17 cellular contexts compared by ENCODE assay signal in genomic region chr14:44995196-44995595, GRCh38. TPM values are rescaled to one million over a fixed set of nuclear protein-coding genes. Genes with fewer than 3 reads are reported as not detected.
A peak's percentile ranks its signal among the peaks of the same experiment; 100 is the strongest.
DNase-seq lines count a peak whose midpoint lies in the region; ATAC-seq and TF ChIP-seq lines count a peak whose summit lies in the region.
"Had no signal": no experiment of that assay in that cellular context is flagged by ENCODE, and none has a peak within 500 bp of the region (broad histone marks: within the 10 kb centered on the region; RNA-seq: fewer than 3 reads in every experiment).

No MANE protein-coding gene starts in this region.

- H3K27ac ChIP-seq in caudate nucleus (ENCODE audit: low read depth, low read length) (peak overlapping the region; percentile 84), vagina (no peak overlapping the region), breast epithelium (no peak overlapping the region)

- H3K27me3 ChIP-seq in vagina: no peaks in the 10 kb centered on the region
- no peaks in the 10 kb centered on the region for H3K27me3 ChIP-seq in breast epithelium

- no peaks in the 10 kb centered on the region for H3K4me1 ChIP-seq in vagina
- H3K4me1 ChIP-seq in breast epithelium: no peaks in the 10 kb centered on the region

- no peak overlapping the region for H3K4me3 ChIP-seq in vagina
- H3K4me3 ChIP-seq in breast epithelium: no peak overlapping the region

- ATAC-seq in sciatic nerve: peak; percentile 41

- DNase-seq in COLO829 (ENCODE audit: low spot score): peak; percentile 29
- peak in 9 of 61 donors; percentile 6 to 50 (median 19) for DNase-seq in caudate nucleus (lab: John Stamatoyannopoulos, UW)
- DNase-seq in inferior parietal cortex (ENCODE audit: extremely low spot score): peak; percentile 63
- DNase-seq in sciatic nerve (ENCODE audit: low spot score): no peak
- DNase-seq in stimulated activated CD4-positive, alpha-beta T cell treated with anti-CD3 and anti-CD28 coated beads, Interleukin-12 subunit alpha, Interleukin-12 subunit beta, amount 100 ng/mL, for 4 hours: no peak
- no peak for DNase-seq in vagina (ENCODE audit: extremely low spot score in 2 of 2)
- no peak for DNase-seq in breast epithelium (ENCODE audit: low spot score in 2 of 2)
- DNase-seq: AML-193, DMS79 treated with DMSO at 0.1 percent for 48 hours, KG1, NCI-H187, NCI-H2107, NCI-H2227 treated with DMSO at 0.1 percent for 48 hours, NCI-H510A treated with DMSO at 0.1 percent for 48 hours, NCI-H774, OCI-M1, SHP77 treated with DMSO at 0.1 percent for 48 hours had no signal

- TF ChIP-seq CTCF in vagina (IDR thresholded peaks at IDR 0.05): no peak
- TF ChIP-seq CTCF in breast epithelium (IDR thresholded peaks at IDR 0.05): no peak

- H3K9me3 ChIP-seq in vagina (no peaks in the 10 kb centered on the region), breast epithelium (no peaks in the 10 kb centered on the region)

- intact Hi-C loops in sciatic nerve (cut with DNase I) (no loop called here), vagina (cut with DNase I) (no loop called here), breast epithelium (cut with DNase I; ENCODE audit: low total_unique reads) (no loop called here)

- TF ChIP-seq POLR2A in vagina (IDR thresholded peaks at IDR 0.05) (no peak), breast epithelium (IDR thresholded peaks at IDR 0.05) (no peak)

- peaks cover 0 to 17% of the 10 kb centered on the region in 2 donors for H3K36me3 ChIP-seq in vagina
- H3K36me3 ChIP-seq in breast epithelium: no peaks in the 10 kb centered on the region

RNA-seq across cellular contexts. Expression of gene TOGARAM1, which starts 33.2 kb away (rescaled TPM):
- total RNA-seq in sciatic nerve: 26.8 TPM
- total RNA-seq in vagina: 13.0 TPM
- total RNA-seq in breast epithelium: 10 to 100 TPM; 21.3 to 38.1 (median 22.9) TPM

RNA-seq across cellular contexts. Expression of gene KLHL28, which starts 33.4 kb away (rescaled TPM):
- total RNA-seq in sciatic nerve (19.2 TPM), vagina (12.8 TPM), breast epithelium (10 to 100 TPM in 2 of 3 donors, 1 to 10 TPM in 1; 9.9 to 17.7 (median 10.5) TPM)

Comparison
In these comparisons a context has a peak if more than half of its experiments do, and no peak if none do; other contexts are left out.
1. DNase-seq: peak in COLO829 (single experiment) and inferior parietal cortex (single experiment); none in sciatic nerve (single experiment), stimulated activated CD4-positive, alpha-beta T cell treated with anti-CD3 and anti-CD28 coated beads, Interleukin-12 subunit alpha, Interleukin-12 subunit beta, amount 100 ng/mL, for 4 hours (single experiment), vagina (0 of 2) and breast epithelium (0 of 2).